ENCODE assay signal across 9 cellular contexts in genomic region chr3:98732239-98733054, GRCh38. TPM values are rescaled to one million over a fixed set of nuclear protein-coding genes. Genes with fewer than 3 reads are reported as not detected.
A peak's percentile ranks its signal among the peaks of the same experiment; 100 is the strongest.
DNase-seq lines count a peak whose midpoint lies in the region; ATAC-seq, FAIRE-seq and TF ChIP-seq lines count a peak whose summit lies in the region.
"Had no signal": no experiment of that assay in that cellular context is flagged by ENCODE, and none has a peak within 500 bp of the region (broad histone marks: within the 10 kb centered on the region; RNA-seq: fewer than 3 reads in every experiment).

No MANE protein-coding gene starts in this region.

- H3K36me3 ChIP-seq in HepG2 (replicated peaks in 1 of 2; ENCODE audit: control insufficient read depth in 1 of 2, insufficient read depth in 2 of 2, low read length in 2 of 2): peaks cover 0 to 3% of the 10 kb centered on the region in 2 experiments; a peak in 1 of 5 replicates

- peak; percentile 81 for FAIRE-seq in HepG2 (lab: Jason Lieb, UNC)

- H3K4me3 Mint-ChIP-seq in stimulated activated naive CD8-positive, alpha-beta T cell treated with anti-CD3 and anti-CD28 coated beads, Interleukin-15, amount 100 ng/mL, for 72 hours: peak overlapping the region; percentile 79 to 90

- ATAC-seq in HG03439 (IDR thresholded peaks at IDR 0.05; ENCODE audit: unreplicated experiment) (peak; percentile 59), HepG2 (peak; percentile 85), GM18517 (IDR thresholded peaks at IDR 0.05; ENCODE audit: unreplicated experiment) (no peak)
- peak; percentile 53 for ATAC-seq in stimulated activated naive CD8-positive, alpha-beta T cell treated with anti-CD3 and anti-CD28 coated beads, Interleukin-15, amount 100 ng/mL, for 72 hours

- TF ChIP-seq POLR2A in GM19099 (IDR thresholded peaks at IDR 0.05; ENCODE audit: extremely low read depth, insufficient read length, low read depth): peak; percentile 50
- peak; percentile 62 to 70; a peak in 3 of 4 replicates for TF ChIP-seq POLR2A in HepG2 (IDR thresholded peaks at IDR 0.05; ENCODE audit: insufficient read depth in 1 of 2, low read depth in 2 of 2, low read length in 2 of 2)

- peaks cover 27% of the 10 kb centered on the region for H3K4me1 Mint-ChIP-seq in stimulated activated naive CD8-positive, alpha-beta T cell treated with anti-CD3 and anti-CD28 coated beads, Interleukin-15, amount 100 ng/mL, for 72 hours

- BruUV-seq in HepG2 (replicated peaks; lab: Mats Ljungman, UMichigan): no TSS peak

- H3K4me2 ChIP-seq in HepG2 (ENCODE audit: low read depth, low read length): peak overlapping the region; percentile 87

- 0% methylated on average over 15 of the region's 80 CpGs for WGBS in HepG2 (ENCODE audit: low lambda C conversion rate)

- TF ChIP-seq RAD21 in HepG2 (CRISPR knock-in tag; IDR thresholded peaks at IDR 0.05): no peak

- peak overlapping the region; percentile 5 to 28 for H3K27ac Mint-ChIP-seq in stimulated activated naive CD8-positive, alpha-beta T cell treated with anti-CD3 and anti-CD28 coated beads, Interleukin-15, amount 100 ng/mL, for 72 hours

- POLR2A ChIA-PET in HepG2 (lab: Yijun Ruan, JAX): interaction anchor here (0.8 to 3.3 kb wide), 11 partner anchors 8 to 169 kb away, joined by 3 to 17 read pairs (median 5); partner anchors contain the start of genes CPOX and DCBLD2

- DNase-seq in COLO668 (lab: John Stamatoyannopoulos, UW; ENCODE audit: unreplicated experiment): peak; percentile 61
- peak; percentile 76 for DNase-seq in SK-MEL-5 (ENCODE audit: low read depth, low spot score)
- DNase-seq in dorsolateral prefrontal cortex: peak; percentile 46 to 78 (median 69)
- DNase-seq in HepG2 (ENCODE audit: low spot score): peak; percentile 82
- DNase-seq in stimulated activated naive CD8-positive, alpha-beta T cell treated with anti-CD3 and anti-CD28 coated beads, Interleukin-15, amount 100 ng/mL, for 72 hours: peak; percentile 17 to 31

- H2AFZ ChIP-seq in HepG2 (ENCODE audit: low read length): peak overlapping the region; percentile 22

- peaks cover 42% of the 10 kb centered on the region for H3K79me2 ChIP-seq in HepG2 (ENCODE audit: insufficient read depth, low read length)

- peak overlapping the region; percentile 85 for H3K9ac ChIP-seq in HepG2 (ENCODE audit: insufficient read depth, low read depth, low read length)

- H3K9me3 Mint-ChIP-seq in stimulated activated naive CD8-positive, alpha-beta T cell treated with anti-CD3 and anti-CD28 coated beads, Interleukin-15, amount 100 ng/mL, for 72 hours: no peaks in the 10 kb centered on the region

- H3K4me1 ChIP-seq in HepG2 (ENCODE audit: insufficient read depth, low read length): peaks cover 53% of the 10 kb centered on the region

- H3K4me3 ChIP-seq in dorsolateral prefrontal cortex (peak overlapping the region; percentile 64 to 96 (median 87)), HepG2 (replicated peaks in 1 of 3; ENCODE audit: insufficient read depth in 1 of 3, low read depth in 2 of 3, low read length in 3 of 3) (peak overlapping the region; percentile 87 to 94 (median 92))

- no peaks in the 10 kb centered on the region for H3K9me3 ChIP-seq in HepG2 (ENCODE audit: low read length)

- H3K27me3 ChIP-seq in dorsolateral prefrontal cortex (no peaks in the 10 kb centered on the region), HepG2 (ENCODE audit: control insufficient read depth in 1 of 2, insufficient read depth in 2 of 2, low read length in 2 of 2) (no peaks in the 10 kb centered on the region; a peak in 1 of 5 replicates)

- peak in 11 of 56 donors; percentile 4 to 25 (median 13) for TF ChIP-seq CTCF in dorsolateral prefrontal cortex (IDR thresholded peaks at IDR 0.05 in 54 of 56, conservative IDR thresholded peaks at IDR 0.05 in 2 of 56; ENCODE audit: low read depth in 1 of 56, partially characterized antibody in 56 of 56)
- TF ChIP-seq CTCF in HepG2 (CRISPR knock-in tag; IDR thresholded peaks at IDR 0.05): 0 out of 2 replicates have a peak, but pooled peaks have one; percentile 16

- TF ChIP-seq EP300 in HepG2 (IDR thresholded peaks at IDR 0.05; ENCODE audit: low read depth in 2 of 2, low read length in 2 of 2) (peak in 1 of 2 experiments; percentile 31; a peak in 1 of 4 replicates), HepG2 (CRISPR knock-in tag; IDR thresholded peaks at IDR 0.05; ENCODE audit: borderline replicate concordance) (0 out of 2 replicates have a peak, but pooled peaks have one; percentile 16)

- H3K27me3 Mint-ChIP-seq in stimulated activated naive CD8-positive, alpha-beta T cell treated with anti-CD3 and anti-CD28 coated beads, Interleukin-15, amount 100 ng/mL, for 72 hours: peaks cover 82% of the 10 kb centered on the region

- in situ Hi-C loops in SK-MEL-5 (cut with HindIII; ENCODE audit: low pct_unique_long_range_greater_than_20kb, low sequenced_read_pairs) (no loop called here), HepG2 (cut with HindIII; ENCODE audit: extremely low pct_ligation_motif_present, low pct_unique_long_range_greater_than_20kb) (loop anchor here (5.0 kb wide), 1 partner anchor 45 kb away; no protein-coding TSS in a partner anchor)

- no peaks in the 10 kb centered on the region; the same call in 1 of the 2 replicates for H4K20me1 ChIP-seq in HepG2 (ENCODE audit: insufficient read depth, low read length)

- CTCF ChIA-PET in HepG2 (lab: Yijun Ruan, JAX; ENCODE audit: low intra/inter-chr PET ratio, low total read pairs): no interaction called here

- peak overlapping the region in 58 of 59 donors; percentile 26 to 96 (median 89) for H3K27ac ChIP-seq in dorsolateral prefrontal cortex
- H3K27ac ChIP-seq in HepG2 (ENCODE audit: extremely low read length, insufficient read depth, low read length): peak overlapping the region; percentile 94

- intact Hi-C loops in dorsolateral prefrontal cortex (cut with DNase I): loop anchor here (2.0 to 10.0 kb wide), 7 partner anchors 35 to 170 kb away; partner anchors contain the start of gene DCBLD2 (in 2 of the 2)
- intact Hi-C loops in HepG2 (cut with micrococcal nuclease; ENCODE audit: unreplicated experiment): loop anchor here (1.0 to 5.0 kb wide), 4 partner anchors 40 to 168 kb away; partner anchors contain the start of gene DCBLD2

TF ChIP-seq in HepG2, 621 proteins besides CTCF, POLR2A, EP300 and RAD21 (continues in another document):
- TF ChIP-seq ZNF570 (CRISPR knock-in tag; IDR thresholded peaks at IDR 0.05; ENCODE audit: borderline replicate concordance) (0 out of 2 replicates have a peak, but pooled peaks have one; percentile 41), ZBTB39 (CRISPR knock-in tag; IDR thresholded peaks at IDR 0.05) (no peak), ISL2 (CRISPR knock-in tag; IDR thresholded peaks at IDR 0.05) (no peak; the same call in 1 of the 2 replicates), KDM1A (CRISPR knock-in tag; IDR thresholded peaks at IDR 0.05) (no peak), HDAC2 (CRISPR knock-in tag; IDR thresholded peaks at IDR 0.05) (no peak; the same call in 1 of the 2 replicates), TBL1XR1 (IDR thresholded peaks at IDR 0.05; ENCODE audit: borderline replicate concordance, low read length, partially characterized antibody) (no peak), SP4 (CRISPR knock-in tag; IDR thresholded peaks at IDR 0.05) (peak; percentile 32; the same call in 1 of the 2 replicates)

RNA-seq across cellular contexts. Expression of gene ST3GAL6, which starts 30.7 kb away (rescaled TPM):
- 254 and 271 TPM in 2 replicates for total RNA-seq in SK-MEL-5 (2014; rRNA removed; shearing (Covaris generic))
- 125 and 141 TPM in 2 replicates for polyA plus RNA-seq in SK-MEL-5 (2015; cell fraction: cytosol; rRNA removed)
- polyA plus RNA-seq in SK-MEL-5 (2015; cell fraction: nucleus; rRNA removed): 284 and 324 TPM in 2 replicates
- total RNA-seq in dorsolateral prefrontal cortex (10 to 100 TPM; 14.2 to 56.6 (median 29.9) TPM), HepG2 (2016; rRNA removed; fragmentation: Illumina TruSeq; extraction: Trizol) (16.3 and 23.2 TPM in 2 replicates)
- total RNA-seq in HepG2 (2016; cell fraction: cytosol; rRNA removed; fragmentation: Illumina TruSeq; extraction: Trizol; ENCODE audit: low read depth): 42.6 and 48.7 TPM in 2 replicates
- 18.1 and 25.7 TPM in 2 replicates for total RNA-seq in HepG2 (2016; cell fraction: insoluble cytoplasmic fraction; rRNA removed; fragmentation: Illumina TruSeq; extraction: Trizol)
- 26.9 and 29.4 TPM in 2 replicates for total RNA-seq in HepG2 (2016; cell fraction: membrane; rRNA removed; fragmentation: Illumina TruSeq; extraction: Trizol)
- total RNA-seq in HepG2 (2016; cell fraction: nucleus; rRNA removed; fragmentation: Illumina TruSeq; extraction: Trizol): 36.0 and 39.4 TPM in 2 replicates
- 11.7 and 17.5 TPM in 2 replicates for polyA plus RNA-seq in HepG2 (2011; rRNA removed)
- polyA plus RNA-seq in HepG2 (2011; cell fraction: cytosol; rRNA removed): 6.4 and 9.1 TPM in 2 replicates
- polyA plus RNA-seq in HepG2 (2011; cell fraction: nucleus; rRNA removed): 12.3 and 12.7 TPM in 2 replicates
- polyA plus RNA-seq in HepG2 (2012): 12.2 and 16.3 TPM in 2 replicates
- polyA plus RNA-seq in HepG2 (2016; cell fraction: cytosol; fragmentation: Illumina TruSeq; extraction: Trizol; ENCODE audit: low read depth): 8.6 and 11.5 TPM in 2 replicates
- polyA plus RNA-seq in HepG2 (2016; cell fraction: insoluble cytoplasmic fraction; fragmentation: Illumina TruSeq; extraction: Trizol; ENCODE audit: low read depth): 18.1 and 18.9 TPM in 2 replicates
- polyA plus RNA-seq in HepG2 (2016; cell fraction: membrane; fragmentation: Illumina TruSeq; extraction: Trizol; ENCODE audit: low read depth): 13.3 and 15.7 TPM in 2 replicates
- polyA plus RNA-seq in HepG2 (2016; cell fraction: nucleus; fragmentation: Illumina TruSeq; extraction: Trizol; ENCODE audit: insufficient read depth, low read depth): 68.6 and 70.2 TPM in 2 replicates
- polyA minus RNA-seq in HepG2 (2011; rRNA and poly(A)+ RNA removed; ENCODE audit: low replicate concordance): 12.2 TPM in 1 of 2 replicates, not detected in the other
- 13.5 and 16.5 TPM in 2 replicates for polyA minus RNA-seq in HepG2 (2011; cell fraction: cytosol; rRNA and poly(A)+ RNA removed)
- 33.6 and 35.4 TPM in 2 replicates for polyA minus RNA-seq in HepG2 (2011; cell fraction: nucleus; rRNA and poly(A)+ RNA removed)
- total RNA-seq: activated CD8-positive, alpha-beta memory T cell treated with anti-CD3 and anti-CD28 coated beads for 36 hours had no signal

Comparison
In these comparisons a context has a peak if more than half of its experiments do, and no peak if none do; other contexts are left out.
1. DNase-seq: peak in every context shown above with its lines; median percentile 82 in HepG2; 76 in SK-MEL-5; 69 in dorsolateral prefrontal cortex; 61 in COLO668; 24 in stimulated activated naive CD8-positive, alpha-beta T cell treated with anti-CD3 and anti-CD28 coated beads, Interleukin-15, amount 100 ng/mL, for 72 hours.